ENCODE assay signal across 23 cellular contexts in the genomic region with DNA sequence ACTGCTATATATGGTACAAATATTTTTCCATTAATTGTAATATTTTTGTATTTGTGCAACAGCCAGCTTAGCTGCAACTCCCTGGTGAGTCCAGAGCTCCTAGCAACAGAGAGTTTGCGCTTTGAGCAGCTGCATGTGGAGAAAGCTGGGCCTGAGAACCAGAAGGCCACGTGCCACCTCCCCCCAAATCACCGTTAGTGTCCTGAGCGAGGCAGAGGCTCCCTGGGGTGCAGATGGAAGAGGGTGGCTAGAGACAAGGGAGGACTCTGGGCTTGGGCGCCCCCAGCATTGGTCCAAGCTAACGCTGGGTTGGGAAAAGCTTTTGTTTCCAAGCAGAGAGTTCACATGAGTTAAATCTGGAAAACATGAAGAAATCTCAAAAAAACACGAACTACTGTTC.
"Had no signal": no experiment of that assay in that cellular context is flagged by ENCODE, and none has a peak within 500 bp of the region (broad histone marks: within the 10 kb centered on the region; RNA-seq: fewer than 3 reads in every experiment).

No MANE protein-coding gene starts in this region.

- H3K4me3 Mint-ChIP-seq: activated CD4-positive, alpha-beta memory T cell treated with anti-CD3 and anti-CD28 coated beads, Interleukin-2, amount 10 ng/mL, durations not matched to agents 7 days and 5 days; activated CD4-positive, alpha-beta T cell treated with anti-CD3 and anti-CD28 coated beads, Interleukin-2, amount 10 ng/mL, durations not matched to agents 24 days and 14 days; activated naive CD4-positive, alpha-beta T cell treated with anti-CD3 and anti-CD28 coated beads, Interleukin-2, amount 10 ng/mL, durations not matched to agents 7 days and 5 days; activated T-cell treated with anti-CD3 and anti-CD28 coated beads, Interleukin-2, amount 50 U/mL, for 72 hours; immature natural killer cell; nephron progenitor cell; type B pancreatic cell had no signal

- H3K36me3 ChIP-seq: brain microvascular endothelial cell, left lung, thoracic aorta, vagina had no signal

- H3K36me3 Mint-ChIP-seq: activated naive CD4-positive, alpha-beta T cell treated with anti-CD3 and anti-CD28 coated beads, Interleukin-2, amount 10 ng/mL, durations not matched to agents 7 days and 5 days; immature natural killer cell; type B pancreatic cell had no signal

- H3K4me1 Mint-ChIP-seq: activated CD4-positive, alpha-beta memory T cell treated with anti-CD3 and anti-CD28 coated beads, Interleukin-2, amount 10 ng/mL, durations not matched to agents 7 days and 5 days; activated CD4-positive, alpha-beta T cell treated with anti-CD3 and anti-CD28 coated beads, Interleukin-2, amount 10 ng/mL, durations not matched to agents 24 days and 14 days; activated naive CD4-positive, alpha-beta T cell treated with anti-CD3 and anti-CD28 coated beads, Interleukin-2, amount 10 ng/mL, durations not matched to agents 7 days and 5 days; immature natural killer cell had no signal

- H3K9me3 ChIP-seq: left lung, thoracic aorta, vagina had no signal

- DNase-seq: activated CD4-positive, alpha-beta memory T cell treated with anti-CD3 and anti-CD28 coated beads, Interleukin-2, amount 10 ng/mL, durations not matched to agents 7 days and 5 days; activated CD4-positive, alpha-beta T cell treated with anti-CD3 and anti-CD28 coated beads, Interleukin-2, amount 10 ng/mL, durations not matched to agents 24 days and 14 days; activated effector memory CD4-positive, alpha-beta T cell treated with Interleukin-2 at 50 U/mL for 16 hours; activated naive CD4-positive, alpha-beta T cell treated with anti-CD3 and anti-CD28 coated beads, Interleukin-2, amount 10 ng/mL, durations not matched to agents 7 days and 5 days; activated T-cell treated with anti-CD3 and anti-CD28 coated beads, Interleukin-2, amount 50 U/mL, for 72 hours; anterior cingulate cortex; brain microvascular endothelial cell; central memory CD4-positive, alpha-beta T cell; effector memory CD4-positive, alpha-beta T cell; immature natural killer cell; kidney glomerular epithelial cell; left lung; mammary epithelial cell; nephron progenitor cell; occipital lobe; posterior cingulate gyrus; stimulated activated CD4-positive, alpha-beta T cell treated with anti-CD3 and anti-CD28 coated beads, Interleukin-4, amount 100 ng/mL, for 24 hours; stimulated activated naive CD4-positive, alpha-beta T cell treated with Interleukin-2 at 50 U/mL for 16 hours had no signal

- H3K27me3 ChIP-seq: brain microvascular endothelial cell, left lung, vagina had no signal

- H3K4me3 ChIP-seq: left lung, thoracic aorta, vagina had no signal

- H3K27ac Mint-ChIP-seq: activated CD4-positive, alpha-beta memory T cell treated with anti-CD3 and anti-CD28 coated beads, Interleukin-2, amount 10 ng/mL, durations not matched to agents 7 days and 5 days; activated CD4-positive, alpha-beta T cell treated with anti-CD3 and anti-CD28 coated beads, Interleukin-2, amount 10 ng/mL, durations not matched to agents 24 days and 14 days; activated naive CD4-positive, alpha-beta T cell treated with anti-CD3 and anti-CD28 coated beads, Interleukin-2, amount 10 ng/mL, durations not matched to agents 7 days and 5 days; activated T-cell treated with anti-CD3 and anti-CD28 coated beads, Interleukin-2, amount 50 U/mL, for 72 hours; immature natural killer cell; nephron progenitor cell; type B pancreatic cell had no signal

- H3K9me3 Mint-ChIP-seq: activated CD4-positive, alpha-beta memory T cell treated with anti-CD3 and anti-CD28 coated beads, Interleukin-2, amount 10 ng/mL, durations not matched to agents 7 days and 5 days; activated CD4-positive, alpha-beta T cell treated with anti-CD3 and anti-CD28 coated beads, Interleukin-2, amount 10 ng/mL, durations not matched to agents 24 days and 14 days; activated naive CD4-positive, alpha-beta T cell treated with anti-CD3 and anti-CD28 coated beads, Interleukin-2, amount 10 ng/mL, durations not matched to agents 7 days and 5 days; activated T-cell treated with anti-CD3 and anti-CD28 coated beads, Interleukin-2, amount 50 U/mL, for 72 hours; immature natural killer cell; nephron progenitor cell; type B pancreatic cell had no signal

- ATAC-seq: activated CD4-positive, CD25-positive, alpha-beta regulatory T cell treated with anti-CD3 and anti-CD28 coated beads, Interleukin-2, amount 50 U/mL, for 24 hours; activated T-cell treated with anti-CD3 and anti-CD28 coated beads, Interleukin-2, amount 50 U/mL, for 72 hours; left lung had no signal

- H3K4me1 ChIP-seq: vagina had no signal

- H3K27ac ChIP-seq: brain microvascular endothelial cell, left lung, thoracic aorta, vagina had no signal

- FAIRE-seq: colon had no signal
